Comparison of ENCODE assay signal across 20 cellular contexts in genomic region chr13:45301263-45301662, GRCh38.
"Had no signal": no experiment of that assay in that cellular context is flagged by ENCODE, and none has a peak within 500 bp of the region (broad histone marks: within the 10 kb centered on the region; RNA-seq: fewer than 3 reads in every experiment).

No MANE protein-coding gene starts in this region.

- DNase-seq: activated CD4-positive, alpha-beta memory T cell treated with anti-CD3 and anti-CD28 coated beads for 36 hours; activated naive CD8-positive, alpha-beta T cell treated with anti-CD3 and anti-CD28 coated beads, Interleukin-2, amount 10 ng/mL, durations not matched to agents 7 days and 5 days; activated T-cell treated with anti-CD3 and anti-CD28 coated beads for 4 hours; amygdala; body of pancreas; dermis blood vessel endothelial cell; effector memory CD4-positive, alpha-beta T cell; esophagus squamous epithelium; immature natural killer cell; kidney glomerular epithelial cell; mesendoderm; naive thymus-derived CD4-positive, alpha-beta T cell; ovary; stimulated activated CD4-positive, alpha-beta T cell treated with anti-CD3 and anti-CD28 coated beads, Interleukin-4, amount 100 ng/mL, for 1 hour; stimulated activated naive CD8-positive, alpha-beta T cell treated with anti-CD3 and anti-CD28 coated beads, Interleukin-15, amount 100 ng/mL, for 72 hours; WERI-Rb-1 had no signal

- FAIRE-seq: endothelial cell of umbilical vein had no signal

- H3K4me1 ChIP-seq: body of pancreas, esophagus squamous epithelium, upper lobe of left lung had no signal

- H3K4me3 ChIP-seq: body of pancreas, esophagus squamous epithelium, ovary, smooth muscle cell had no signal

- H3K4me2 ChIP-seq: smooth muscle cell had no signal

- H3K9me3 ChIP-seq: body of pancreas, esophagus squamous epithelium, ovary, upper lobe of left lung had no signal

- H3K36me3 ChIP-seq: esophagus squamous epithelium, ovary, upper lobe of left lung, WERI-Rb-1 had no signal

- ATAC-seq: body of pancreas; naive thymus-derived CD4-positive, alpha-beta T cell; sciatic nerve; stimulated activated naive CD8-positive, alpha-beta T cell treated with anti-CD3 and anti-CD28 coated beads, Interleukin-15, amount 100 ng/mL, for 72 hours had no signal

- H3K27ac ChIP-seq: body of pancreas, esophagus squamous epithelium, ovary, upper lobe of left lung, WERI-Rb-1 had no signal

- H3K27me3 ChIP-seq: body of pancreas, ovary, upper lobe of left lung had no signal
